28 cellular contexts compared by ENCODE assay signal in the genomic region with DNA sequence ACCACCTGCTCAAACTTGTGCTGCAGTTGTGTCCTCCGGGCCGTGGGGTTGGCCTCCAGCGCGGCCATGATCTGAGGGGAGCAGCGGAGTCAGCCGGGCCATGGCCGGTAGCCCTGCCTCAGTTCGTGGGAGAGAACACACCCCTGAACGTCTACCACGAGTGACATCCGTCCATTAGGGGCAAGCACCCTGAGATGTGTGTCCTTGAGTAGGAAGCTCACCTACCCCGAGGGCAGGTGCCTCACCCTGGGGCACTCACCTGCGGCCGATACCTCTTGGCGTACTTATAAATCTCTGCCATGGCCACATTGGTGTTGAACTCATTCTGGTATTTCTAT. TPM values are rescaled to one million over a fixed set of nuclear protein-coding genes. Genes with fewer than 3 reads are reported as not detected.
"Had no signal": no experiment of that assay in that cellular context is flagged by ENCODE, and none has a peak within 500 bp of the region (broad histone marks: within the 10 kb centered on the region; RNA-seq: fewer than 3 reads in every experiment).

No MANE protein-coding gene starts in this region.

- DNase-seq: cerebellar nuclear complex; colonic mucosa; effector CD8-positive, alpha-beta T cell; hypothalamus; lower lobe of right lung; midbrain; naive thymus-derived CD4-positive, alpha-beta T cell; nephron progenitor cell; retina; small intestine; stimulated activated CD4-positive, alpha-beta T cell treated with anti-CD3 and anti-CD28 coated beads, Interleukin-12 subunit alpha, Interleukin-12 subunit beta, amount 100 ng/mL, for 4 hours; stimulated activated naive CD4-positive, alpha-beta T cell treated with Interleukin-2 at 50 U/mL for 16 hours; tibial artery had no signal

- H3K4me3 ChIP-seq: colonic mucosa, dorsolateral prefrontal cortex, heart left ventricle, left lung, lower lobe of right lung, psoas muscle, tibial artery, upper lobe of left lung had no signal

- H3K36me3 ChIP-seq: colonic mucosa, neutrophil had no signal

- FAIRE-seq: frontal cortex, islet of Langerhans, small intestine had no signal

- H3K27me3 ChIP-seq: colonic mucosa, dorsolateral prefrontal cortex, heart left ventricle, left lung, neutrophil, tibial artery, upper lobe of left lung had no signal

- H3K27ac ChIP-seq: colonic mucosa, left lung, lower lobe of right lung, neutrophil, psoas muscle had no signal

- ATAC-seq: heart left ventricle; left lung; lower lobe of right lung; naive thymus-derived CD4-positive, alpha-beta T cell; psoas muscle had no signal

- H3K4me1 ChIP-seq: colonic mucosa had no signal

- H3K9me3 ChIP-seq: colonic mucosa, heart left ventricle, left lung, lower lobe of right lung, neutrophil, psoas muscle, tibial artery, upper lobe of left lung had no signal

RNA-seq across cellular contexts. Expression of a gene that starts 13.4 kb away (rescaled TPM):
- total RNA-seq: cardiac septum; colonic mucosa; dorsolateral prefrontal cortex; fibroblast of lung; frontal cortex; glomerular endothelial cell; heart left ventricle; left lung; lower lobe of right lung; naive thymus-derived CD4-positive, alpha-beta T cell; osteoblast; psoas muscle; sciatic nerve; temporal lobe; upper lobe of left lung had no signal
- polyA plus RNA-seq: esophagus; fibroblast of lung; heart left ventricle; naive thymus-derived CD4-positive, alpha-beta T cell; psoas muscle; small intestine had no signal

RNA-seq across cellular contexts. Expression of a gene that starts 27.9 kb away (rescaled TPM):
- total RNA-seq: cardiac septum; colonic mucosa; fibroblast of lung; frontal cortex; glomerular endothelial cell; heart left ventricle; left lung; lower lobe of right lung; naive thymus-derived CD4-positive, alpha-beta T cell; osteoblast; psoas muscle; sciatic nerve; temporal lobe; upper lobe of left lung had no signal
- polyA plus RNA-seq: esophagus; fibroblast of lung; naive thymus-derived CD4-positive, alpha-beta T cell; small intestine had no signal
